Comparison of ENCODE assay signal across 35 cellular contexts in genomic region chr5:44189255-44189654, GRCh38.
"Had no signal": no experiment of that assay in that cellular context is flagged by ENCODE, and none has a peak within 500 bp of the region (broad histone marks: within the 10 kb centered on the region; RNA-seq: fewer than 3 reads in every experiment).

No MANE protein-coding gene starts in this region.

- H3K27ac ChIP-seq: adrenal gland, body of pancreas, colonic mucosa, epithelial cell of prostate, esophagus squamous epithelium, WERI-Rb-1 had no signal

- H3K4me3 Mint-ChIP-seq: activated B cell treated with CpG ODN at 0.5 μM for 24 hours; activated CD8-positive, alpha-beta memory T cell treated with anti-CD3 and anti-CD28 coated beads, Interleukin-2, amount 10 ng/mL, durations not matched to agents 7 days and 5 days; activated CD8-positive, alpha-beta T cell treated with anti-CD3 and anti-CD28 coated beads, Interleukin-2, amount 10 ng/mL, durations not matched to agents 7 days and 5 days; activated naive CD4-positive, alpha-beta T cell treated with anti-CD3 and anti-CD28 coated beads for 36 hours; activated naive CD4-positive, alpha-beta T cell treated with anti-CD3 and anti-CD28 coated beads, Interleukin-2, amount 50 U/mL, for 24 hours; activated naive CD8-positive, alpha-beta T cell treated with anti-CD3 and anti-CD28 coated beads for 36 hours; activated naive CD8-positive, alpha-beta T cell treated with anti-CD3 and anti-CD28 coated beads, Interleukin-2, amount 50 U/mL, for 24 hours; activated T-helper 1 cell treated with anti-CD3 and anti-CD28 coated beads, Interleukin-12 subunit alpha, Interleukin-12 subunit beta, Interleukin-2, Interleukin-4 antibody, amounts not matched to agents 30 ng/mL and 10 ng/mL and 1 ng/mL, durations not matched to agents 14 hours and 24 hours and 36 hours; T-helper 17 cell; T-helper 2 cell treated with Interferon-gamma antibody and Interleukin-4, amounts not matched to agents 5 μg/mL and 100 μg/mL, for 36 hours had no signal

- H3K36me3 ChIP-seq: adrenal gland, colonic mucosa, esophagus squamous epithelium, WERI-Rb-1 had no signal

- ATAC-seq: activated CD4-positive, CD25-positive, alpha-beta regulatory T cell treated with anti-CD3 and anti-CD28 coated beads, Interleukin-2, amount 50 U/mL, for 24 hours; activated CD8-positive, alpha-beta memory T cell treated with anti-CD3 and anti-CD28 coated beads, Interleukin-2, amount 10 ng/mL, durations not matched to agents 7 days and 5 days; activated CD8-positive, alpha-beta T cell treated with anti-CD3 and anti-CD28 coated beads, Interleukin-2, amount 10 ng/mL, durations not matched to agents 7 days and 5 days; activated naive CD8-positive, alpha-beta T cell treated with anti-CD3 and anti-CD28 coated beads, Interleukin-2, amount 50 U/mL, for 24 hours; body of pancreas; T-helper 17 cell had no signal

- H3K27me3 ChIP-seq: adrenal gland, body of pancreas, colonic mucosa, esophagus squamous epithelium had no signal

- H3K9me3 ChIP-seq: adrenal gland, body of pancreas, colonic mucosa had no signal

- DNase-seq: activated B cell treated with CpG ODN at 0.5 μM for 24 hours; activated CD4-positive, alpha-beta T cell treated with anti-CD3 and anti-CD28 coated beads for 48 hours; activated CD4-positive, alpha-beta T cell treated with anti-CD3 and anti-CD28 coated beads, Interleukin-2, amount 50 U/mL, for 1 hour; activated CD4-positive, alpha-beta T cell treated with anti-CD3 and anti-CD28 coated beads, Interleukin-2, amount 50 U/mL, for 48 hours; activated CD8-positive, alpha-beta memory T cell treated with anti-CD3 and anti-CD28 coated beads, Interleukin-2, amount 10 ng/mL, durations not matched to agents 7 days and 5 days; activated CD8-positive, alpha-beta memory T cell treated with anti-CD3 and anti-CD28 coated beads, Interleukin-2, amount 50 U/mL, for 4 hours; activated CD8-positive, alpha-beta T cell treated with anti-CD3 and anti-CD28 coated beads, Interleukin-2, amount 10 ng/mL, durations not matched to agents 7 days and 5 days; activated effector memory CD4-positive, alpha-beta T cell treated with anti-CD3 and anti-CD28 coated beads, Interleukin-2, amount 50 U/mL, for 16 hours; activated naive CD4-positive, alpha-beta T cell treated with anti-CD3 and anti-CD28 coated beads for 36 hours; activated naive CD8-positive, alpha-beta T cell treated with anti-CD3 and anti-CD28 coated beads for 36 hours; activated naive CD8-positive, alpha-beta T cell treated with anti-CD3 and anti-CD28 coated beads, Interleukin-2, amount 50 U/mL, for 24 hours; activated T-cell treated with anti-CD3 and anti-CD28 coated beads, Interleukin-2, amount 50 U/mL, for 1 hour; activated T-cell treated with anti-CD3 and anti-CD28 coated beads, Interleukin-2, amount 50 U/mL, for 48 hours; adrenal gland; amygdala; aorta; body of pancreas; caudate nucleus; cerebellar nuclear complex; colonic mucosa; effector CD8-positive, alpha-beta T cell; esophagus squamous epithelium; head of caudate nucleus; T-helper 17 cell; T1000; WERI-Rb-1 had no signal

- H3K4me1 Mint-ChIP-seq: activated B cell treated with CpG ODN at 0.5 μM for 24 hours; activated CD8-positive, alpha-beta memory T cell treated with anti-CD3 and anti-CD28 coated beads, Interleukin-2, amount 10 ng/mL, durations not matched to agents 7 days and 5 days; activated naive CD4-positive, alpha-beta T cell treated with anti-CD3 and anti-CD28 coated beads, Interleukin-2, amount 50 U/mL, for 24 hours; activated naive CD8-positive, alpha-beta T cell treated with anti-CD3 and anti-CD28 coated beads for 36 hours; activated naive CD8-positive, alpha-beta T cell treated with anti-CD3 and anti-CD28 coated beads, Interleukin-2, amount 50 U/mL, for 24 hours; T-helper 17 cell had no signal

- H3K27ac Mint-ChIP-seq: activated B cell treated with CpG ODN at 0.5 μM for 24 hours; activated CD8-positive, alpha-beta memory T cell treated with anti-CD3 and anti-CD28 coated beads, Interleukin-2, amount 10 ng/mL, durations not matched to agents 7 days and 5 days; activated CD8-positive, alpha-beta T cell treated with anti-CD3 and anti-CD28 coated beads, Interleukin-2, amount 10 ng/mL, durations not matched to agents 7 days and 5 days; activated naive CD4-positive, alpha-beta T cell treated with anti-CD3 and anti-CD28 coated beads for 36 hours; activated naive CD4-positive, alpha-beta T cell treated with anti-CD3 and anti-CD28 coated beads, Interleukin-2, amount 50 U/mL, for 24 hours; activated naive CD8-positive, alpha-beta T cell treated with anti-CD3 and anti-CD28 coated beads for 36 hours; activated naive CD8-positive, alpha-beta T cell treated with anti-CD3 and anti-CD28 coated beads, Interleukin-2, amount 50 U/mL, for 24 hours; activated T-helper 1 cell treated with anti-CD3 and anti-CD28 coated beads, Interleukin-12 subunit alpha, Interleukin-12 subunit beta, Interleukin-2, Interleukin-4 antibody, amounts not matched to agents 30 ng/mL and 10 ng/mL and 1 ng/mL, durations not matched to agents 14 hours and 24 hours and 36 hours; activated T-helper 2 cell treated with anti-CD3 and anti-CD28 coated beads, Interferon-gamma antibody, Interleukin-2, Interleukin-4, amounts not matched to agents 10 μg/mL and 5 μg/mL and 100 μg/mL, durations not matched to agents 14 hours and 24 hours and 36 hours; T-helper 17 cell; T-helper 2 cell treated with Interferon-gamma antibody and Interleukin-4, amounts not matched to agents 5 μg/mL and 100 μg/mL, for 36 hours had no signal

- H3K36me3 Mint-ChIP-seq: activated CD8-positive, alpha-beta memory T cell treated with anti-CD3 and anti-CD28 coated beads, Interleukin-2, amount 10 ng/mL, durations not matched to agents 7 days and 5 days; activated naive CD4-positive, alpha-beta T cell treated with anti-CD3 and anti-CD28 coated beads, Interleukin-2, amount 50 U/mL, for 24 hours; activated naive CD8-positive, alpha-beta T cell treated with anti-CD3 and anti-CD28 coated beads for 36 hours had no signal

- H3K4me3 ChIP-seq: adrenal gland, body of pancreas, colonic mucosa, esophagus squamous epithelium had no signal

- FAIRE-seq: endometrium, endothelial cell of umbilical vein, frontal cortex had no signal

- H3K4me1 ChIP-seq: adrenal gland, body of pancreas, colonic mucosa, esophagus squamous epithelium had no signal

- H3K27me3 Mint-ChIP-seq: activated B cell treated with CpG ODN at 0.5 μM for 24 hours; activated CD8-positive, alpha-beta memory T cell treated with anti-CD3 and anti-CD28 coated beads, Interleukin-2, amount 10 ng/mL, durations not matched to agents 7 days and 5 days; activated naive CD4-positive, alpha-beta T cell treated with anti-CD3 and anti-CD28 coated beads, Interleukin-2, amount 50 U/mL, for 24 hours; activated naive CD8-positive, alpha-beta T cell treated with anti-CD3 and anti-CD28 coated beads for 36 hours; activated naive CD8-positive, alpha-beta T cell treated with anti-CD3 and anti-CD28 coated beads, Interleukin-2, amount 50 U/mL, for 24 hours; T-helper 17 cell had no signal
